Comparison of ENCODE assay signal across 24 cellular contexts in the genomic region with DNA sequence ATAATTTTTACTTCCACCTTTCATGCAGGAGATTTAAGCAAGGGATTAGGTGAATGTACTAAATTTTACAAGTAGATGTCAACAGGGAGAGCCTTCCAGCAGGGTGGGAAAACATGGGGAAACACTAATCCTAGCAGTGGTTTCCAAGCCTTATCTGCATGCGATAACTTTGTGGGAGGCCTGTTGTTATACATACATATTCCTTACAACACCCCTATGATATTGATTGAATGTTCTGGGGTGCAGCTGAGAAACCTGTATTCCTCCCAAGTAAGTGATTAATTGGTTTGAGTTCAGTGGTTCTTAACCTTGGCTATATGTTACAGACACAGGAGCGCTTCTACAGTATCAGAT.
DNase-seq lines count a peak whose midpoint lies in the region; ATAC-seq, FAIRE-seq and TF ChIP-seq lines count a peak whose summit lies in the region.
"Had no signal": no experiment of that assay in that cellular context is flagged by ENCODE, and none has a peak within 500 bp of the region (broad histone marks: within the 10 kb centered on the region; RNA-seq: fewer than 3 reads in every experiment).

No MANE protein-coding gene starts in this region.

- H2AFZ ChIP-seq in HepG2 (ENCODE audit: low read length) = no peak overlapping the region

- H3K4me1 ChIP-seq in HepG2 (ENCODE audit: insufficient read depth, low read length) (no peaks in the 10 kb centered on the region), right lobe of liver (no peaks in the 10 kb centered on the region), body of pancreas (peaks cover 50% of the 10 kb centered on the region)
- H3K4me1 ChIP-seq: A549, Caco-2 had no signal

- H3K36me3 ChIP-seq in HepG2 (replicated peaks in 1 of 2; ENCODE audit: control insufficient read depth in 1 of 2, insufficient read depth in 2 of 2, low read length in 2 of 2) (no peaks in the 10 kb centered on the region), right lobe of liver (no peaks in the 10 kb centered on the region), body of pancreas (replicated peaks in 1 of 2; ENCODE audit: insufficient read depth in 1 of 2, low read depth in 2 of 2) (no peaks in the 10 kb centered on the region)
- H3K36me3 ChIP-seq: BLaER1 treated with 17β-estradiol and CSF1 and Interleukin-3, amounts not matched to agents 10 nM and 100 nM had no signal

- no peak for DNase-seq in HepG2 (ENCODE audit: low spot score)
- DNase-seq in right lobe of liver = no peak
- DNase-seq in body of pancreas = peak in 2 of 4 donors; percentile 9 to 13
- no peak for DNase-seq in progenitor cell of endocrine pancreas (ENCODE audit: low spot score, unreplicated experiment)
- no peak for DNase-seq in NK-92 treated with Interleukin-12 subunit alpha and Interleukin-12 subunit beta, amount 100 ng/mL, for 24 hours (lab: John Stamatoyannopoulos, UW)
- DNase-seq: AML-193; Caco-2; Calu3; CD4-positive, alpha-beta T cell; CD8-positive, alpha-beta T cell; DMS79 treated with DMSO at 0.1 percent for 48 hours; GDM1 had no signal

- H3K4me1 Mint-ChIP-seq in nephron (no peaks in the 10 kb centered on the region), progenitor cell of endocrine pancreas (ENCODE audit: low read depth) (peaks cover 18% of the 10 kb centered on the region)
- H3K4me1 Mint-ChIP-seq: B cell had no signal

- no peak for TF ChIP-seq POLR2A in HepG2 (IDR thresholded peaks at IDR 0.05; ENCODE audit: insufficient read depth in 1 of 2, low read depth in 2 of 2, low read length in 2 of 2)
- TF ChIP-seq POLR2A in right lobe of liver (IDR thresholded peaks at IDR 0.05) = no peak
- no peak for TF ChIP-seq POLR2A in body of pancreas (IDR thresholded peaks at IDR 0.05)

- H3K27me3 ChIP-seq in HepG2 (ENCODE audit: control insufficient read depth in 1 of 2, insufficient read depth in 2 of 2, low read length in 2 of 2) = no peaks in the 10 kb centered on the region
- H3K27me3 ChIP-seq in right lobe of liver = no peaks in the 10 kb centered on the region
- no peaks in the 10 kb centered on the region for H3K27me3 ChIP-seq in body of pancreas
- H3K27me3 ChIP-seq: BLaER1 treated with 17β-estradiol and CSF1 and Interleukin-3, amounts not matched to agents 10 nM and 100 nM had no signal

- no peak for FAIRE-seq in HepG2 (lab: Jason Lieb, UNC)
- FAIRE-seq: A549, D721Med, GM12878, GM12892, GM18507 had no signal

- POLR2A ChIA-PET in HepG2 (lab: Yijun Ruan, JAX) = no interaction called here

- H3K9me3 Mint-ChIP-seq in nephron = peaks cover 2% of the 10 kb centered on the region
- peaks cover 5% of the 10 kb centered on the region for H3K9me3 Mint-ChIP-seq in progenitor cell of endocrine pancreas (ENCODE audit: low read depth)
- H3K9me3 Mint-ChIP-seq: CD8-positive, alpha-beta T cell had no signal

- H4K20me1 ChIP-seq in HepG2 (ENCODE audit: insufficient read depth, low read length) = no peaks in the 10 kb centered on the region
- H4K20me1 ChIP-seq: BLaER1 treated with 17β-estradiol and CSF1 and Interleukin-3, amounts not matched to agents 10 nM and 100 nM had no signal

- H3K4me3 ChIP-seq in HepG2 (replicated peaks in 1 of 3; ENCODE audit: insufficient read depth in 1 of 3, low read depth in 2 of 3, low read length in 3 of 3) (no peak overlapping the region), right lobe of liver (no peak overlapping the region), body of pancreas (no peak overlapping the region)
- H3K4me3 ChIP-seq: A549; BLaER1 treated with 17β-estradiol and CSF1 and Interleukin-3, amounts not matched to agents 10 nM and 100 nM; GM12878 had no signal

- TF ChIP-seq EP300 in HepG2 (IDR thresholded peaks at IDR 0.05; ENCODE audit: low read depth in 2 of 2, low read length in 2 of 2) = no peak
- no peak for TF ChIP-seq EP300 in HepG2 (CRISPR knock-in tag; IDR thresholded peaks at IDR 0.05; ENCODE audit: borderline replicate concordance)

- H3K4me2 ChIP-seq in HepG2 (ENCODE audit: low read depth, low read length) = no peak overlapping the region
- H3K4me2 ChIP-seq: A549; BLaER1 treated with 17β-estradiol and CSF1 and Interleukin-3, amounts not matched to agents 10 nM and 100 nM had no signal

- CTCF ChIA-PET in HepG2 (lab: Yijun Ruan, JAX; ENCODE audit: low intra/inter-chr PET ratio, low total read pairs) = no interaction called here

- H3K36me3 Mint-ChIP-seq in nephron (ENCODE audit: low read depth) (no peaks in the 10 kb centered on the region), progenitor cell of endocrine pancreas (ENCODE audit: insufficient read depth) (no peaks in the 10 kb centered on the region)
- H3K36me3 Mint-ChIP-seq: CD8-positive, alpha-beta T cell had no signal

- WGBS in HepG2 (ENCODE audit: low lambda C conversion rate) = 53% methylated on average over 2 of the region's 2 CpGs
- WGBS in right lobe of liver (ENCODE audit: insufficient coverage, low coverage, low lambda C conversion rate, missing lambda C conversion rate) = 93% methylated on average over 2 of the region's 2 CpGs
- WGBS in body of pancreas, 2 donors = 29 to 38% methylated on average over 2 of the region's 2 CpGs

- in situ Hi-C loops in HepG2 (cut with HindIII; ENCODE audit: extremely low pct_ligation_motif_present, low pct_unique_long_range_greater_than_20kb) = no loop called here

- no peak for TF ChIP-seq RAD21 in HepG2 (CRISPR knock-in tag; IDR thresholded peaks at IDR 0.05)

- no TSS peak for BruUV-seq in HepG2 (replicated peaks; lab: Mats Ljungman, UMichigan)

- no peaks in the 10 kb centered on the region for H3K79me2 ChIP-seq in HepG2 (ENCODE audit: insufficient read depth, low read length)

- no peak overlapping the region for H3K27ac ChIP-seq in HepG2 (ENCODE audit: extremely low read length, insufficient read depth, low read length)
- H3K27ac ChIP-seq in right lobe of liver = no peak overlapping the region
- H3K27ac ChIP-seq in body of pancreas = peak overlapping the region; percentile 17 to 72 (median 64)
- H3K27ac ChIP-seq: 22Rv1; A549; BLaER1 treated with 17β-estradiol and CSF1 and Interleukin-3, amounts not matched to agents 10 nM and 100 nM; C4-2B had no signal

- H3K9me3 ChIP-seq in HepG2 (ENCODE audit: low read length) (no peaks in the 10 kb centered on the region), right lobe of liver (no peaks in the 10 kb centered on the region), body of pancreas (no peaks in the 10 kb centered on the region)
- H3K9me3 ChIP-seq: A549; BLaER1 treated with 17β-estradiol and CSF1 and Interleukin-3, amounts not matched to agents 10 nM and 100 nM; Caco-2 had no signal

- H3K27ac Mint-ChIP-seq in nephron (peak overlapping the region; percentile 15 to 79 (median 66)), progenitor cell of endocrine pancreas (peak overlapping the region; percentile 5)
- H3K27ac Mint-ChIP-seq: B cell; CD4-positive, alpha-beta T cell; CD8-positive, alpha-beta T cell had no signal

- H3K27me3 Mint-ChIP-seq in nephron (ENCODE audit: low read depth) = no peaks in the 10 kb centered on the region
- H3K27me3 Mint-ChIP-seq in progenitor cell of endocrine pancreas = no peaks in the 10 kb centered on the region
- H3K27me3 Mint-ChIP-seq: B cell; CD4-positive, alpha-beta T cell had no signal

- ATAC-seq in HepG2 (no peak), right lobe of liver (no peak), body of pancreas (peak; percentile 53), HG02885 (IDR thresholded peaks at IDR 0.05; ENCODE audit: poor library complexity, unreplicated experiment) (no peak), GM21390 (IDR thresholded peaks at IDR 0.05; ENCODE audit: unreplicated experiment) (no peak)
- ATAC-seq: A549; CD8-positive, alpha-beta T cell; GM12878 had no signal

- intact Hi-C loops in HepG2 (cut with micrococcal nuclease; ENCODE audit: unreplicated experiment) = no loop called here
- intact Hi-C loops in right lobe of liver (cut with DNase I) = no loop called here
- intact Hi-C loops in body of pancreas (cut with DNase I) = no loop called here

- no peak overlapping the region for H3K9ac ChIP-seq in HepG2 (ENCODE audit: insufficient read depth, low read depth, low read length)
- H3K9ac ChIP-seq: BLaER1 treated with 17β-estradiol and CSF1 and Interleukin-3, amounts not matched to agents 10 nM and 100 nM had no signal

- TF ChIP-seq CTCF in HepG2 (CRISPR knock-in tag; IDR thresholded peaks at IDR 0.05) (no peak), right lobe of liver (IDR thresholded peaks at IDR 0.05) (no peak), body of pancreas (IDR thresholded peaks at IDR 0.05) (no peak), nephron (IDR thresholded peaks at IDR 0.05; ENCODE audit: unreplicated experiment in 3 of 3) (no peak), progenitor cell of endocrine pancreas (IDR thresholded peaks at IDR 0.05; ENCODE audit: unreplicated experiment) (no peak)

- H3K4me3 Mint-ChIP-seq in nephron = no peak overlapping the region
- H3K4me3 Mint-ChIP-seq in progenitor cell of endocrine pancreas (ENCODE audit: low read depth) = no peak overlapping the region
- H3K4me3 Mint-ChIP-seq: B cell; CD4-positive, alpha-beta T cell; CD8-positive, alpha-beta T cell had no signal

TF ChIP-seq in HepG2, 621 proteins besides CTCF, POLR2A, EP300 and RAD21:
- TF ChIP-seq TRIM24 (CRISPR knock-in tag; IDR thresholded peaks at IDR 0.05) (no peak), BATF2 (CRISPR knock-in tag; IDR thresholded peaks at IDR 0.05) (no peak), YEATS4 (CRISPR knock-in tag; IDR thresholded peaks at IDR 0.05; ENCODE audit: borderline replicate concordance) (0 out of 2 replicates have a peak, but pooled peaks have one; percentile 33)

Comparison
In these comparisons a context has a peak if more than half of its experiments do, and no peak if none do; other contexts are left out.
1. H3K27ac ChIP-seq: peak in body of pancreas (4 of 4); none in HepG2 (single experiment) and right lobe of liver (0 of 3).